In the genomic region with DNA sequence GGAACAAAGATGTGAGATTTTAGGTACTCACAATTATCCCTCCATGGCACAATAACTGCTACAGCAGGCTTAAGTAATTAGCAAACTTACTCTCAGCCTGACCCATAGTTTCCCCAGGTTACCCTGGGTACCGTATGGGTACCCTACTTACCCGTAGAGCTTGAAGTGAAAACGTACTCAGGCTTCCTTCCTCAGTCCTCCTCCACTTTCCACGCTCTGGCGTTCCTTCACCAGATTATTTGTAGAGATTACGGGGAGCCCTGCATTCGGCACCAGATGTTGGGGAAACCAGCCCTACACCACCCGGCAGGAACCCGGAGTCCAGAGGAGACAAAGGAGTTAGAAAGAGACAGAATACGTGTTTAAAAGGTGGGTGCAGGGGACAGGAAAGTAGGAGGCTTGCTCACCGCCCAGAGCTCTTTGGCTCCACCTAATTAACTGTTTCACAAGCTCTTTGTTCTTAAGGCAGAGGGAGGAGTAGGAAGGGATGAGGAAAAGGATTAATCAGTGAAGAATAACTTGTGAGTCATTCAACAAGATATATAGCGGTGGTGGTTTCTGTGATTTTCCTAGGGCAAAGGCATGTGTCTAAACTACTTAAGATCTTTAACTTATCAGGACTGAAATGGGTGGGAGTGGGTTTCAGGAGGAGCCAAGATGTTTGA, we compare ENCODE assay signal across 13 cellular contexts.
DNase-seq lines count a peak whose midpoint lies in the region; ATAC-seq and TF ChIP-seq lines count a peak whose summit lies in the region.
"Had no signal": no experiment of that assay in that cellular context is flagged by ENCODE, and none has a peak within 500 bp of the region (broad histone marks: within the 10 kb centered on the region; RNA-seq: fewer than 3 reads in every experiment).

No MANE protein-coding gene starts in this region.

- H3K27ac ChIP-seq in endodermal cell (ENCODE audit: low read depth, low read length) (no peak overlapping the region), lower lobe of right lung (no peak overlapping the region)

- H3K36me3 ChIP-seq in endodermal cell (ENCODE audit: control insufficient read depth, insufficient read depth, low read length) (no peaks in the 10 kb centered on the region), lower lobe of right lung (no peaks in the 10 kb centered on the region)

- no peak overlapping the region for H3K27ac Mint-ChIP-seq in endodermal cell
- H3K27ac Mint-ChIP-seq: CD14-positive monocyte had no signal

- no peak overlapping the region for H3K4me3 Mint-ChIP-seq in endodermal cell
- H3K4me3 Mint-ChIP-seq: CD14-positive monocyte had no signal

- no peaks in the 10 kb centered on the region for H3K9me3 Mint-ChIP-seq in endodermal cell

- in situ Hi-C loops in Caki2 (cut with HindIII; ENCODE audit: low pct_unique_long_range_greater_than_20kb, low sequenced_read_pairs), result no loop called here

- intact Hi-C loops in lower lobe of right lung (cut with DNase I), result no loop called here
- intact Hi-C loops in posterior vena cava (cut with DNase I), result no loop called here

- H3K4me1 Mint-ChIP-seq in endodermal cell, result no peaks in the 10 kb centered on the region
- H3K4me1 Mint-ChIP-seq: CD14-positive monocyte had no signal

- no peak for ATAC-seq in GM18858 (IDR thresholded peaks at IDR 0.05; ENCODE audit: unreplicated experiment)
- ATAC-seq in HG03520 (IDR thresholded peaks at IDR 0.05; ENCODE audit: unreplicated experiment), result no peak
- ATAC-seq in lower lobe of right lung, result no peak

- H3K36me3 Mint-ChIP-seq in endodermal cell (ENCODE audit: low read depth), result no peaks in the 10 kb centered on the region
- H3K36me3 Mint-ChIP-seq: CD14-positive monocyte had no signal

- H3K27me3 Mint-ChIP-seq in endodermal cell (ENCODE audit: insufficient read depth), result no peaks in the 10 kb centered on the region

- TF ChIP-seq CTCF in endodermal cell (conservative IDR thresholded peaks at IDR 0.05) (no peak), lower lobe of right lung (IDR thresholded peaks at IDR 0.05) (no peak)

- peak overlapping the region; percentile 56 for H3K9ac ChIP-seq in endodermal cell (ENCODE audit: extremely low read depth, low read length, poor library complexity, severe bottlenecking)

- no peaks in the 10 kb centered on the region for H3K4me1 ChIP-seq in endodermal cell (ENCODE audit: control insufficient read depth, insufficient read depth, low read length)
- no peaks in the 10 kb centered on the region for H3K4me1 ChIP-seq in lower lobe of right lung

- H3K9me3 ChIP-seq in endodermal cell (ENCODE audit: control insufficient read depth, low read length) (no peaks in the 10 kb centered on the region), lower lobe of right lung (no peaks in the 10 kb centered on the region)

- H3K27me3 ChIP-seq in endodermal cell (ENCODE audit: control insufficient read depth, insufficient read depth, low read length, poor library complexity, severe bottlenecking), result no peaks in the 10 kb centered on the region
- no peaks in the 10 kb centered on the region for H3K27me3 ChIP-seq in lower lobe of right lung (ENCODE audit: low read depth)

- DNase-seq in Caki2 (ENCODE audit: low read depth) (peak; percentile 66), NCI-H226 (peak; percentile 78), endodermal cell (no peak), kidney glomerular epithelial cell (lab: John Stamatoyannopoulos, UW) (peak; percentile 41), lower lobe of right lung (no peak), posterior vena cava (ENCODE audit: low spot score) (no peak)
- DNase-seq: Calu3, NCI-H1417, NCI-H2029, NCI-H524 had no signal

- H3K4me3 ChIP-seq in endodermal cell (ENCODE audit: low read length) (peak overlapping the region; percentile 75), lower lobe of right lung (no peak overlapping the region)

- 39 to 50% methylated on average over 2 to 11 of the region's 12 CpGs for WGBS in endodermal cell (ENCODE audit: insufficient coverage in 1 of 2, insufficient read length in 1 of 2), 2 experiments

Comparison
In these comparisons a context has a peak if more than half of its experiments do, and no peak if none do; other contexts are left out.
1. DNase-seq: peak in Caki2 (single experiment), NCI-H226 (single experiment) and kidney glomerular epithelial cell (single experiment); none in endodermal cell (single experiment), lower lobe of right lung (single experiment) and posterior vena cava (single experiment).